Comparison of ENCODE assay signal across 37 cellular contexts in genomic region chr9:91768507-91768906, GRCh38.
"Had no signal": no experiment of that assay in that cellular context is flagged by ENCODE, and none has a peak within 500 bp of the region (broad histone marks: within the 10 kb centered on the region; RNA-seq: fewer than 3 reads in every experiment).

No MANE protein-coding gene starts in this region.

- H3K4me3 ChIP-seq: adrenal gland, body of pancreas, breast epithelium had no signal

- H3K36me3 ChIP-seq: adrenal gland, brain microvascular endothelial cell, breast epithelium had no signal

- H3K4me3 Mint-ChIP-seq: activated CD4-positive, alpha-beta memory T cell treated with anti-CD3 and anti-CD28 coated beads for 36 hours; activated CD4-positive, alpha-beta T cell treated with anti-CD3 and anti-CD28 coated beads for 36 hours; activated CD4-positive, alpha-beta T cell treated with anti-CD3 and anti-CD28 coated beads, Interleukin-2, amount 10 ng/mL, durations not matched to agents 24 days and 14 days; activated CD8-positive, alpha-beta T cell treated with anti-CD3 and anti-CD28 coated beads for 36 hours; activated naive CD4-positive, alpha-beta T cell treated with anti-CD3 and anti-CD28 coated beads for 36 hours; activated naive CD8-positive, alpha-beta T cell treated with anti-CD3 and anti-CD28 coated beads for 36 hours; activated T-cell treated with anti-CD3 and anti-CD28 coated beads, Interleukin-2, amount 50 U/mL, for 4 hours; activated T-cell treated with anti-CD3 and anti-CD28 coated beads, Interleukin-2, amount 50 U/mL, for 72 hours; activated T-helper 1 cell treated with anti-CD3 and anti-CD28 coated beads, Interleukin-12 subunit alpha, Interleukin-12 subunit beta, Interleukin-2, Interleukin-4 antibody, amounts not matched to agents 30 ng/mL and 10 ng/mL and 1 ng/mL, durations not matched to agents 14 hours and 24 hours and 36 hours; activated T-helper 17 cell treated with anti-CD3 and anti-CD28 coated beads, Interleukin-2, amount 50 U/mL, for 72 hours; T-helper 1 cell treated with Interleukin-12 subunit alpha and Interleukin-12 subunit beta and Interleukin-4 antibody, amounts not matched to agents 30 μg/mL and 1 μg/mL, for 36 hours; T-helper 2 cell treated with Interferon-gamma antibody and Interleukin-4, amounts not matched to agents 5 μg/mL and 100 μg/mL, for 36 hours had no signal

- H3K9me3 Mint-ChIP-seq: activated CD4-positive, alpha-beta memory T cell treated with anti-CD3 and anti-CD28 coated beads for 36 hours; activated CD4-positive, alpha-beta T cell treated with anti-CD3 and anti-CD28 coated beads, Interleukin-2, amount 10 ng/mL, durations not matched to agents 24 days and 14 days; activated CD8-positive, alpha-beta T cell treated with anti-CD3 and anti-CD28 coated beads for 36 hours; activated T-helper 17 cell treated with anti-CD3 and anti-CD28 coated beads, Interleukin-2, amount 50 U/mL, for 72 hours had no signal

- H3K27ac Mint-ChIP-seq: activated CD4-positive, alpha-beta memory T cell treated with anti-CD3 and anti-CD28 coated beads for 36 hours; activated CD4-positive, alpha-beta T cell treated with anti-CD3 and anti-CD28 coated beads for 36 hours; activated CD4-positive, alpha-beta T cell treated with anti-CD3 and anti-CD28 coated beads, Interleukin-2, amount 10 ng/mL, durations not matched to agents 24 days and 14 days; activated CD8-positive, alpha-beta T cell treated with anti-CD3 and anti-CD28 coated beads for 36 hours; activated naive CD4-positive, alpha-beta T cell treated with anti-CD3 and anti-CD28 coated beads for 36 hours; activated naive CD4-positive, alpha-beta T cell treated with anti-CD3 and anti-CD28 coated beads, Interleukin-2, amount 50 U/mL, for 72 hours; activated naive CD8-positive, alpha-beta T cell treated with anti-CD3 and anti-CD28 coated beads for 36 hours; activated T-cell treated with anti-CD3 and anti-CD28 coated beads, Interleukin-2, amount 50 U/mL, for 72 hours; activated T-helper 1 cell treated with anti-CD3 and anti-CD28 coated beads, Interleukin-12 subunit alpha, Interleukin-12 subunit beta, Interleukin-2, Interleukin-4 antibody, amounts not matched to agents 30 ng/mL and 10 ng/mL and 1 ng/mL, durations not matched to agents 14 hours and 24 hours and 36 hours; activated T-helper 17 cell treated with anti-CD3 and anti-CD28 coated beads, Interleukin-2, amount 50 U/mL, for 72 hours; T-helper 1 cell treated with Interleukin-12 subunit alpha and Interleukin-12 subunit beta and Interleukin-4 antibody, amounts not matched to agents 30 μg/mL and 1 μg/mL, for 36 hours; T-helper 2 cell treated with Interferon-gamma antibody and Interleukin-4, amounts not matched to agents 5 μg/mL and 100 μg/mL, for 36 hours had no signal

- H3K4me1 ChIP-seq: adrenal gland, body of pancreas, breast epithelium had no signal

- ATAC-seq: activated CD4-positive, alpha-beta T cell treated with anti-CD3 and anti-CD28 coated beads for 36 hours; activated CD4-positive, CD25-positive, alpha-beta regulatory T cell treated with anti-CD3 and anti-CD28 coated beads, Interleukin-2, amount 50 U/mL, for 24 hours; activated CD8-positive, alpha-beta T cell treated with anti-CD3 and anti-CD28 coated beads for 36 hours; activated naive CD4-positive, alpha-beta T cell treated with anti-CD3 and anti-CD28 coated beads, Interleukin-2, amount 50 U/mL, for 72 hours; activated T-cell treated with anti-CD3 and anti-CD28 coated beads, Interleukin-2, amount 50 U/mL, for 4 hours; activated T-cell treated with anti-CD3 and anti-CD28 coated beads, Interleukin-2, amount 50 U/mL, for 72 hours; activated T-helper 17 cell treated with anti-CD3 and anti-CD28 coated beads, Interleukin-2, amount 50 U/mL, for 72 hours; body of pancreas had no signal

- DNase-seq: activated CD4-positive, alpha-beta memory T cell treated with anti-CD3 and anti-CD28 coated beads for 36 hours; activated CD4-positive, alpha-beta T cell treated with anti-CD3 and anti-CD28 coated beads for 1 hour; activated CD4-positive, alpha-beta T cell treated with anti-CD3 and anti-CD28 coated beads for 36 hours; activated CD4-positive, alpha-beta T cell treated with anti-CD3 and anti-CD28 coated beads, Interleukin-2, amount 10 ng/mL, durations not matched to agents 24 days and 14 days; activated CD4-positive, alpha-beta T cell treated with anti-CD3 and anti-CD28 coated beads, Interleukin-2, amount 50 U/mL, for 1 hour; activated CD4-positive, alpha-beta T cell treated with anti-CD3 and anti-CD28 coated beads, Interleukin-2, amount 50 U/mL, for 4 hours; activated CD4-positive, CD25-positive, alpha-beta regulatory T cell; activated CD8-positive, alpha-beta memory T cell treated with anti-CD3 and anti-CD28 coated beads, Interleukin-2, amount 50 U/mL, for 4 hours; activated CD8-positive, alpha-beta T cell treated with anti-CD3 and anti-CD28 coated beads for 36 hours; activated effector memory CD4-positive, alpha-beta T cell treated with anti-CD3 and anti-CD28 coated beads, Interleukin-2, amount 50 U/mL, for 16 hours; activated gamma-delta T cell treated with Interleukin-2 at 50 U/mL for 16 hours; activated naive CD4-positive, alpha-beta T cell; activated naive CD4-positive, alpha-beta T cell treated with anti-CD3 and anti-CD28 coated beads for 36 hours; activated naive CD4-positive, alpha-beta T cell treated with anti-CD3 and anti-CD28 coated beads, Interleukin-2, amount 50 U/mL, for 16 hours; activated naive CD8-positive, alpha-beta T cell treated with anti-CD3 and anti-CD28 coated beads for 36 hours; activated T-cell treated with anti-CD3 and anti-CD28 coated beads for 4 hours; activated T-cell treated with anti-CD3 and anti-CD28 coated beads, Interleukin-2, amount 50 U/mL, for 1 hour; activated T-cell treated with anti-CD3 and anti-CD28 coated beads, Interleukin-2, amount 50 U/mL, for 4 hours; activated T-cell treated with anti-CD3 and anti-CD28 coated beads, Interleukin-2, amount 50 U/mL, for 72 hours; amniotic stem cell; aorta; body of pancreas; brain microvascular endothelial cell; central memory CD4-positive, alpha-beta T cell; SW 1271; T-helper 1 cell; T-helper 2 cell; T-helper 9 cell had no signal

- H3K27me3 ChIP-seq: adrenal gland, body of pancreas, brain microvascular endothelial cell, breast epithelium had no signal

- H3K27ac ChIP-seq: adrenal gland, body of pancreas, brain microvascular endothelial cell, breast epithelium, VCaP had no signal

- H3K36me3 Mint-ChIP-seq: activated CD4-positive, alpha-beta memory T cell treated with anti-CD3 and anti-CD28 coated beads for 36 hours; activated naive CD4-positive, alpha-beta T cell treated with anti-CD3 and anti-CD28 coated beads, Interleukin-2, amount 50 U/mL, for 72 hours; activated naive CD8-positive, alpha-beta T cell treated with anti-CD3 and anti-CD28 coated beads for 36 hours had no signal

- H3K9me3 ChIP-seq: adrenal gland, body of pancreas, breast epithelium had no signal

- H3K4me1 Mint-ChIP-seq: activated CD4-positive, alpha-beta T cell treated with anti-CD3 and anti-CD28 coated beads for 36 hours; activated CD4-positive, alpha-beta T cell treated with anti-CD3 and anti-CD28 coated beads, Interleukin-2, amount 10 ng/mL, durations not matched to agents 24 days and 14 days; activated naive CD8-positive, alpha-beta T cell treated with anti-CD3 and anti-CD28 coated beads for 36 hours; activated T-helper 17 cell treated with anti-CD3 and anti-CD28 coated beads, Interleukin-2, amount 50 U/mL, for 72 hours had no signal
